In genomic region chr2:219207884-219208740, GRCh38 we compare ENCODE assay signal across 8 cellular contexts. TPM values are rescaled to one million over a fixed set of nuclear protein-coding genes. Genes with fewer than 3 reads are reported as not detected.
DNase-seq lines count a peak whose midpoint lies in the region; TF ChIP-seq lines count a peak whose summit lies in the region.

No MANE protein-coding gene starts in this region.

- no peaks in the 10 kb centered on the region for H3K27me3 Mint-ChIP-seq in Caco-2 (ENCODE audit: insufficient read depth, unreplicated experiment)

- no peaks in the 10 kb centered on the region for H3K9me3 Mint-ChIP-seq in Caco-2 (ENCODE audit: unreplicated experiment)

- H3K36me3 ChIP-seq in Caco-2 (ENCODE audit: control insufficient read depth, insufficient read depth, low read length) (peaks cover 17% of the 10 kb centered on the region), osteoblast (ENCODE audit: insufficient read depth, low read length) (peaks cover 41% of the 10 kb centered on the region)

- peaks cover 60% of the 10 kb centered on the region for H3K36me3 Mint-ChIP-seq in Caco-2 (ENCODE audit: insufficient read depth, unreplicated experiment)

- intact Hi-C loops in Caco-2 (cut with micrococcal nuclease; ENCODE audit: unreplicated experiment): loop anchor here (1.0 kb wide), 2 partner anchors 10 to 48 kb away; partner anchors contain the start of genes ABCB6 and NHEJ1

- no peaks in the 10 kb centered on the region for H3K9me3 ChIP-seq in Caco-2
- H3K9me3 ChIP-seq in osteoblast (ENCODE audit: low read depth, low read length): no peaks in the 10 kb centered on the region

- CTCF ChIA-PET in Caco-2 (lab: Charles Lee): interaction anchor here (2.5 kb wide), 1 partner anchor 87 kb away, joined by 11 read pairs; no protein-coding TSS in a partner anchor

- no peaks in the 10 kb centered on the region for H4K20me1 ChIP-seq in osteoblast (ENCODE audit: insufficient read depth, low read length)

- H3K4me1 ChIP-seq in Caco-2 (peaks cover 8% of the 10 kb centered on the region), osteoblast (ENCODE audit: insufficient read depth, low read length) (peaks cover 18% of the 10 kb centered on the region)

- H3K27ac Mint-ChIP-seq in Caco-2 (ENCODE audit: unreplicated experiment): peak overlapping the region; percentile 59

- no peak overlapping the region for H2AFZ ChIP-seq in osteoblast (ENCODE audit: low read length)

- H3K4me3 Mint-ChIP-seq in Caco-2 (ENCODE audit: unreplicated experiment): peak overlapping the region; percentile 81

- TF ChIP-seq CTCF in Caco-2 (IDR thresholded peaks at IDR 0.05; ENCODE audit: insufficient read depth in 1 of 2, low read depth in 1 of 2, low read length in 1 of 2, severe bottlenecking in 1 of 2, unreplicated experiment in 1 of 2) (no peak), osteoblast (IDR thresholded peaks at IDR 0.05; ENCODE audit: extremely low read depth, low read depth, low read length) (no peak)

- H3K27me3 ChIP-seq in Caco-2 (replicated peaks; ENCODE audit: control insufficient read depth, insufficient read depth, low read length): no peaks in the 10 kb centered on the region
- H3K27me3 ChIP-seq in osteoblast (ENCODE audit: insufficient read depth, low read length): no peaks in the 10 kb centered on the region

- peak overlapping the region; percentile 100 for H3K4me2 ChIP-seq in osteoblast (ENCODE audit: insufficient read depth, low read length)

- POLR2A ChIA-PET in Caco-2 (lab: Charles Lee): interaction anchor here (0.6 to 3.1 kb wide), 3 partner anchors 9 to 420 kb away, joined by 3 to 29 read pairs (median 3); no protein-coding TSS in a partner anchor

- DNase-seq in Caco-2: no peak
- peak; percentile 40 for DNase-seq in NCI-H226
- peak; percentile 45 for DNase-seq in dermis blood vessel endothelial cell
- DNase-seq in osteoblast (ENCODE audit: insufficient read length, low spot score, missing footprints): peak; percentile 93
- no peak for DNase-seq in activated effector memory CD4-positive, alpha-beta T cell treated with anti-CD3 and anti-CD28 coated beads, Interleukin-2, amount 50 U/mL, for 16 hours
- no peak for DNase-seq in mesenteric fat pad (ENCODE audit: low spot score)
- no peak for DNase-seq in midbrain (lab: John Stamatoyannopoulos, UW)
- DNase-seq in ecto neural progenitor cell (ENCODE audit: low spot score): no peak

- peaks cover 5% of the 10 kb centered on the region for H3K4me1 Mint-ChIP-seq in Caco-2 (ENCODE audit: low read depth, unreplicated experiment)

- peak overlapping the region; percentile 36 for H3K27ac ChIP-seq in osteoblast (ENCODE audit: low read depth, low read length)

- H3K4me3 ChIP-seq in Caco-2 (ENCODE audit: low read depth, low read length): no peak overlapping the region
- peak overlapping the region; percentile 80 for H3K4me3 ChIP-seq in osteoblast (ENCODE audit: insufficient read depth, low read length)

- peaks cover 3% of the 10 kb centered on the region for H3K79me2 ChIP-seq in osteoblast (ENCODE audit: insufficient read depth, low read length)

- BruUV-seq in Caco-2 (replicated peaks; lab: Mats Ljungman, UMichigan): no TSS peak

RNA-seq across cellular contexts. Expression of gene ZFAND2B, which starts 1.5 kb away (rescaled TPM):
- total RNA-seq in Caco-2 (2022): 37.3 and 41.8 TPM in 2 replicates
- 16.7 and 22.5 TPM in 2 replicates for total RNA-seq in dermis blood vessel endothelial cell
- 25.0 and 26.5 TPM in 2 replicates for total RNA-seq in osteoblast
- total RNA-seq in mesenteric fat pad: 31.3 TPM

RNA-seq across cellular contexts. Expression of gene ABCB6, which starts 10.6 kb away (rescaled TPM):
- total RNA-seq in Caco-2 (2022): 66.0 and 68.6 TPM in 2 replicates
- 31.8 and 52.4 TPM in 2 replicates for total RNA-seq in dermis blood vessel endothelial cell
- 26.2 and 28.2 TPM in 2 replicates for total RNA-seq in osteoblast
- 36.5 TPM for total RNA-seq in mesenteric fat pad

RNA-seq across cellular contexts. Expression of gene ATG9A, which starts 21.3 kb away (rescaled TPM):
- 59.6 and 62.9 TPM in 2 replicates for total RNA-seq in Caco-2 (2022)
- total RNA-seq in dermis blood vessel endothelial cell: 46.5 and 75.4 TPM in 2 replicates
- 56.0 and 60.8 TPM in 2 replicates for total RNA-seq in osteoblast
- total RNA-seq in mesenteric fat pad: 59.0 TPM

RNA-seq across cellular contexts. Expression of gene ANKZF1, which starts 21.5 kb away (rescaled TPM):
- total RNA-seq in Caco-2 (2022) (50.7 and 51.5 TPM in 2 replicates), dermis blood vessel endothelial cell (17.7 and 29.6 TPM in 2 replicates), osteoblast (35.1 TPM in 2 replicates), mesenteric fat pad (15.9 TPM)

RNA-seq across cellular contexts. Expression of gene RETREG2, which starts 30.0 kb away (rescaled TPM):
- 59.5 and 62.0 TPM in 2 replicates for total RNA-seq in Caco-2 (2022)
- total RNA-seq in dermis blood vessel endothelial cell: 64.1 and 75.4 TPM in 2 replicates
- total RNA-seq in osteoblast: 109 and 121 TPM in 2 replicates
- 68.1 TPM for total RNA-seq in mesenteric fat pad

Comparison
In these comparisons a context has a peak if more than half of its experiments do, and no peak if none do; other contexts are left out.
1. DNase-seq: peak in NCI-H226 (single experiment), dermis blood vessel endothelial cell (single experiment) and osteoblast (single experiment); none in Caco-2 (0 of 2), activated effector memory CD4-positive, alpha-beta T cell treated with anti-CD3 and anti-CD28 coated beads, Interleukin-2, amount 50 U/mL, for 16 hours (single experiment), mesenteric fat pad (single experiment), midbrain (single experiment) and ecto neural progenitor cell (single experiment).